21 cellular contexts compared by ENCODE assay signal in the genomic region with DNA sequence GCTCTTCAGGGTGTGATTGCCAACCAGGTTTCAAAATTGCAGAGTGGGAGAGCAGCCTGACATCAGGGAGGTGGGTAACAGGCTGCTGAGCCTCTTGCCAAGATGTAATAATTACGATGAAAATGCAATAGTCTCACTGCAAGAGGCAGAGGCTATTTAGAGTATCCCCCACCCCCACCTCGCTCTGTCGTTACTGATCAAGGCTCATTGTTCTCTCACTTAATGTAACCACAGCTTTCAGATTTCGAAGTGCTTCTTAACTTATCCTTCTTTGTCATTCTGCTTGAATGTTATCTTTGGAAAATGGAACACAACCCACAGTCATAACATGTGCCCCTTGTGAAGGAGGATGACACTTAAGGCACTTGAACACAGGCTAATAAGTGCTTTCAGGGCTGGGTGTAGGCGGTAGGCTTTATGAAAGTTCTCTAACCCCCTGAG.
DNase-seq lines count a peak whose midpoint lies in the region; ATAC-seq and TF ChIP-seq lines count a peak whose summit lies in the region.
"Had no signal": no experiment of that assay in that cellular context is flagged by ENCODE, and none has a peak within 500 bp of the region (broad histone marks: within the 10 kb centered on the region; RNA-seq: fewer than 3 reads in every experiment).

No MANE protein-coding gene starts in this region.

- no peaks in the 10 kb centered on the region for H3K27me3 ChIP-seq in upper lobe of right lung
- H3K27me3 ChIP-seq: body of pancreas, sigmoid colon had no signal

- no peak overlapping the region for H3K4me3 Mint-ChIP-seq in activated CD8-positive, alpha-beta T cell treated with anti-CD3 and anti-CD28 coated beads, Interleukin-2, amount 10 ng/mL, durations not matched to agents 7 days and 5 days
- H3K4me3 Mint-ChIP-seq: naive thymus-derived CD8-positive, alpha-beta T cell had no signal

- no peaks in the 10 kb centered on the region for H3K36me3 ChIP-seq in upper lobe of right lung
- H3K36me3 ChIP-seq: sigmoid colon had no signal

- no peaks in the 10 kb centered on the region for H3K9me3 Mint-ChIP-seq in activated CD8-positive, alpha-beta T cell treated with anti-CD3 and anti-CD28 coated beads, Interleukin-2, amount 10 ng/mL, durations not matched to agents 7 days and 5 days (ENCODE audit: insufficient read depth)
- H3K9me3 Mint-ChIP-seq: activated T-helper 2 cell treated with anti-CD3 and anti-CD28 coated beads, Interferon-gamma antibody, Interleukin-2, Interleukin-4, amounts not matched to agents 10 μg/mL and 5 μg/mL and 100 μg/mL, durations not matched to agents 14 hours and 24 hours and 36 hours had no signal

- H3K4me1 Mint-ChIP-seq in activated CD8-positive, alpha-beta T cell treated with anti-CD3 and anti-CD28 coated beads, Interleukin-2, amount 10 ng/mL, durations not matched to agents 7 days and 5 days (ENCODE audit: low read depth), result no peaks in the 10 kb centered on the region
- H3K4me1 Mint-ChIP-seq: naive thymus-derived CD8-positive, alpha-beta T cell had no signal

- no peaks in the 10 kb centered on the region for H3K9me3 ChIP-seq in upper lobe of right lung
- H3K9me3 ChIP-seq: A549, body of pancreas had no signal

- POLR2A ChIA-PET in activated CD8-positive, alpha-beta T cell treated with anti-CD3 and anti-CD28 coated beads, Interleukin-2, amount 10 ng/mL, durations not matched to agents 7 days and 5 days (lab: Charles Lee), result interaction anchor here (0.6 kb wide), 1 partner anchor 498 kb away, joined by 3 read pairs; no protein-coding TSS in a partner anchor

- H3K27ac ChIP-seq in caudate nucleus (ENCODE audit: low read depth, low read length), result no peak overlapping the region
- no peak overlapping the region for H3K27ac ChIP-seq in upper lobe of right lung
- H3K27ac ChIP-seq: A549, body of pancreas, PC-9, sigmoid colon had no signal

- CTCF ChIA-PET in activated CD8-positive, alpha-beta T cell treated with anti-CD3 and anti-CD28 coated beads, Interleukin-2, amount 10 ng/mL, durations not matched to agents 7 days and 5 days (lab: Charles Lee), result no interaction called here

- ATAC-seq in upper lobe of right lung (peak; percentile 61), GM21381 (IDR thresholded peaks at IDR 0.05; ENCODE audit: unreplicated experiment) (no peak), GM18511 (IDR thresholded peaks at IDR 0.05; ENCODE audit: unreplicated experiment) (no peak)
- no peak for ATAC-seq in activated CD8-positive, alpha-beta T cell treated with anti-CD3 and anti-CD28 coated beads, Interleukin-2, amount 10 ng/mL, durations not matched to agents 7 days and 5 days
- ATAC-seq: A549; body of pancreas; naive thymus-derived CD8-positive, alpha-beta T cell had no signal

- no peaks in the 10 kb centered on the region for H3K36me3 Mint-ChIP-seq in activated CD8-positive, alpha-beta T cell treated with anti-CD3 and anti-CD28 coated beads, Interleukin-2, amount 10 ng/mL, durations not matched to agents 7 days and 5 days (ENCODE audit: low read depth)
- H3K36me3 Mint-ChIP-seq: naive thymus-derived CD8-positive, alpha-beta T cell had no signal

- no peaks in the 10 kb centered on the region for H3K4me1 ChIP-seq in upper lobe of right lung
- H3K4me1 ChIP-seq: A549, body of pancreas, sigmoid colon had no signal

- H3K27ac Mint-ChIP-seq in activated CD8-positive, alpha-beta T cell treated with anti-CD3 and anti-CD28 coated beads, Interleukin-2, amount 10 ng/mL, durations not matched to agents 7 days and 5 days, result no peak overlapping the region
- H3K27ac Mint-ChIP-seq: activated T-helper 2 cell treated with anti-CD3 and anti-CD28 coated beads, Interferon-gamma antibody, Interleukin-2, Interleukin-4, amounts not matched to agents 10 μg/mL and 5 μg/mL and 100 μg/mL, durations not matched to agents 14 hours and 24 hours and 36 hours; naive thymus-derived CD8-positive, alpha-beta T cell had no signal

- peak; percentile 13 to 56 for DNase-seq in NCI-H524 (lab: John Stamatoyannopoulos, UW)
- DNase-seq in NCI-H524 treated with DMSO at 0.1 percent for 48 hours (lab: John Stamatoyannopoulos, UW), result no peak
- peak; percentile 96 for DNase-seq in NCI-H2227 treated with DMSO at 0.1 percent for 48 hours (lab: John Stamatoyannopoulos, UW)
- peak in 40 of 61 donors; percentile 3 to 90 (median 42) for DNase-seq in caudate nucleus (lab: John Stamatoyannopoulos, UW)
- no peak for DNase-seq in upper lobe of right lung
- DNase-seq in activated CD8-positive, alpha-beta T cell treated with anti-CD3 and anti-CD28 coated beads, Interleukin-2, amount 10 ng/mL, durations not matched to agents 7 days and 5 days, result no peak
- DNase-seq: activated CD4-positive, alpha-beta T cell treated with anti-CD3 and anti-CD28 coated beads for 48 hours; body of pancreas; Calu3; KBM-7; naive thymus-derived CD8-positive, alpha-beta T cell; NCI-H1048; NCI-H526 treated with DMSO at 0.1 percent for 48 hours; PC-9; posterior cingulate gyrus; sigmoid colon; T-helper 1 cell had no signal

- no peaks in the 10 kb centered on the region for H3K27me3 Mint-ChIP-seq in activated CD8-positive, alpha-beta T cell treated with anti-CD3 and anti-CD28 coated beads, Interleukin-2, amount 10 ng/mL, durations not matched to agents 7 days and 5 days (ENCODE audit: low read depth)

- no peak for TF ChIP-seq CTCF in upper lobe of right lung (IDR thresholded peaks at IDR 0.05)

- H3K4me3 ChIP-seq in upper lobe of right lung, result no peak overlapping the region
- H3K4me3 ChIP-seq: A549, body of pancreas, PC-9, sigmoid colon had no signal

- intact Hi-C loops in upper lobe of right lung (cut with DNase I), result no loop called here

Comparison
In these comparisons a context has a peak if more than half of its experiments do, and no peak if none do; other contexts are left out.
1. DNase-seq: peak in NCI-H524 (2 of 2), NCI-H2227 treated with DMSO at 0.1 percent for 48 hours (single experiment) and caudate nucleus (40 of 61); none in NCI-H524 treated with DMSO at 0.1 percent for 48 hours (single experiment), upper lobe of right lung (single experiment) and activated CD8-positive, alpha-beta T cell treated with anti-CD3 and anti-CD28 coated beads, Interleukin-2, amount 10 ng/mL, durations not matched to agents 7 days and 5 days (single experiment).